In the genomic region with DNA sequence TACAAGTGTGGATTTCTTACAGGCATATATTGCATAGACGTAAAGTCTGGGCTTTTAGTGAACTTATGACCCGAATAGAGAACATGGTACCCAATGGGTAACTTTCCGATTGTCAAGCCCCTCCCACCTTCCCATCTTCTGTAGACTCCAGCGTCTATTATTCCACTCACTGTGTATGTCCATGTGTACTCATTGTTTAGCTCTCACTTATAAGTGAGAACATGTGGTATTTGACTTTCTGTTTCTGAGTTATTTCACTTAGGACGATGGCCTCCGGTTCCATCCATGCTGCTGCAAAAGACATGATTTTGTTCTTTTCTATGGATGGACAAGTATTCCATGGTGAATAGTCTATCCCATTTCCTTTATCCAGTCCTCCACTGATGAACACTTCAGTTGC, we compare ENCODE assay signal across 18 cellular contexts.
DNase-seq lines count a peak whose midpoint lies in the region; ATAC-seq and TF ChIP-seq lines count a peak whose summit lies in the region.
"Had no signal": no experiment of that assay in that cellular context is flagged by ENCODE, and none has a peak within 500 bp of the region (broad histone marks: within the 10 kb centered on the region; RNA-seq: fewer than 3 reads in every experiment).

No MANE protein-coding gene starts in this region.

- H3K27ac ChIP-seq in HEK293 (ENCODE audit: extremely low read depth, low read depth, low read length) (no peak overlapping the region), tibial artery (no peak overlapping the region)
- H3K27ac ChIP-seq: BLaER1, GM23248 had no signal

- CTCF ChIA-PET in activated CD4-positive, alpha-beta T cell treated with anti-CD3 and anti-CD28 coated beads for 36 hours (lab: Charles Lee): interaction anchor here (1.1 kb wide), 1 partner anchor 25 kb away, joined by 3 read pairs; no protein-coding TSS in a partner anchor
- CTCF ChIA-PET in activated naive CD4-positive, alpha-beta T cell treated with anti-CD3 and anti-CD28 coated beads for 36 hours (lab: Charles Lee): no interaction called here
- CTCF ChIA-PET in HEK293 (lab: Yijun Ruan, JAX): no interaction called here

- no peak for TF ChIP-seq CTCF in HEK293 (tag by site-specific recombination; IDR thresholded peaks at IDR 0.05)
- TF ChIP-seq CTCF in tibial artery (IDR thresholded peaks at IDR 0.05): no peak

- no peaks in the 10 kb centered on the region for H3K27me3 Mint-ChIP-seq in activated CD4-positive, alpha-beta T cell treated with anti-CD3 and anti-CD28 coated beads for 36 hours
- no peaks in the 10 kb centered on the region for H3K27me3 Mint-ChIP-seq in activated naive CD4-positive, alpha-beta T cell treated with anti-CD3 and anti-CD28 coated beads for 36 hours (ENCODE audit: low read depth)

- ATAC-seq in activated CD4-positive, alpha-beta T cell treated with anti-CD3 and anti-CD28 coated beads for 36 hours: peak; percentile 73
- peak; percentile 54 to 57 for ATAC-seq in activated naive CD4-positive, alpha-beta T cell treated with anti-CD3 and anti-CD28 coated beads, Interleukin-2, amount 50 U/mL, for 72 hours
- ATAC-seq: PC-3 had no signal

- H3K4me1 ChIP-seq in HEK293 (ENCODE audit: control insufficient read depth, insufficient read depth, low read length) (no peaks in the 10 kb centered on the region), tibial artery (peaks cover 0 to 10% (median 5%) of the 10 kb centered on the region in 4 donors)

- peak overlapping the region; percentile 96 for H3K27ac Mint-ChIP-seq in activated CD4-positive, alpha-beta T cell treated with anti-CD3 and anti-CD28 coated beads for 36 hours
- peak overlapping the region; percentile 57 for H3K27ac Mint-ChIP-seq in activated naive CD4-positive, alpha-beta T cell treated with anti-CD3 and anti-CD28 coated beads for 36 hours
- H3K27ac Mint-ChIP-seq in activated naive CD4-positive, alpha-beta T cell treated with anti-CD3 and anti-CD28 coated beads, Interleukin-2, amount 50 U/mL, for 72 hours: peak overlapping the region in 1 of 2 donors; percentile 81

- H3K9me3 Mint-ChIP-seq in activated CD4-positive, alpha-beta T cell treated with anti-CD3 and anti-CD28 coated beads for 36 hours (ENCODE audit: low read depth): peaks cover 6% of the 10 kb centered on the region
- H3K9me3 Mint-ChIP-seq in activated naive CD4-positive, alpha-beta T cell treated with anti-CD3 and anti-CD28 coated beads for 36 hours: no peaks in the 10 kb centered on the region
- H3K9me3 Mint-ChIP-seq in activated naive CD4-positive, alpha-beta T cell treated with anti-CD3 and anti-CD28 coated beads, Interleukin-2, amount 50 U/mL, for 72 hours: peaks cover 2 to 3% of the 10 kb centered on the region in 2 donors
- H3K9me3 Mint-ChIP-seq: CD8-positive, alpha-beta memory T cell had no signal

- intact Hi-C loops in activated CD4-positive, alpha-beta T cell treated with anti-CD3 and anti-CD28 coated beads for 36 hours (cut with DNase I, micrococcal nuclease): loop anchor here (1.0 to 10.0 kb wide), 16 partner anchors 28 to 821 kb away; a partner anchor contains a TSS
- intact Hi-C loops in activated naive CD4-positive, alpha-beta T cell treated with anti-CD3 and anti-CD28 coated beads for 36 hours (cut with micrococcal nuclease): loop anchor here (1.0 to 2.0 kb wide), 8 partner anchors 28 to 453 kb away; no protein-coding TSS in a partner anchor
- intact Hi-C loops in tibial artery (cut with DNase I; ENCODE audit: low total_unique reads): no loop called here

- peaks cover 54% of the 10 kb centered on the region for H3K4me1 Mint-ChIP-seq in activated CD4-positive, alpha-beta T cell treated with anti-CD3 and anti-CD28 coated beads for 36 hours
- peaks cover 23% of the 10 kb centered on the region for H3K4me1 Mint-ChIP-seq in activated naive CD4-positive, alpha-beta T cell treated with anti-CD3 and anti-CD28 coated beads for 36 hours (ENCODE audit: low read depth)
- H3K4me1 Mint-ChIP-seq: CD8-positive, alpha-beta memory T cell had no signal

- POLR2A ChIA-PET in activated CD4-positive, alpha-beta T cell treated with anti-CD3 and anti-CD28 coated beads for 36 hours (lab: Charles Lee): interaction anchor here (0.6 to 0.7 kb wide), 3 partner anchors 70 to 283 kb away, joined by 3 read pairs; no protein-coding TSS in a partner anchor
- POLR2A ChIA-PET in HEK293 (lab: Yijun Ruan, JAX): no interaction called here

- peak; percentile 33 for DNase-seq in activated CD4-positive, alpha-beta T cell treated with anti-CD3 and anti-CD28 coated beads for 36 hours
- DNase-seq in activated CD4-positive, alpha-beta T cell treated with anti-CD3 and anti-CD28 coated beads for 1 hour: no peak
- no peak for DNase-seq in activated naive CD4-positive, alpha-beta T cell treated with anti-CD3 and anti-CD28 coated beads for 36 hours
- DNase-seq in activated naive CD4-positive, alpha-beta T cell treated with anti-CD3 and anti-CD28 coated beads, Interleukin-2, amount 50 U/mL, for 16 hours: no peak
- DNase-seq in activated naive CD4-positive, alpha-beta T cell treated with anti-CD3 and anti-CD28 coated beads, Interleukin-2, amount 50 U/mL, for 72 hours (ENCODE audit: low spot score in 2 of 2): no peak
- DNase-seq in amniotic stem cell (lab: John Stamatoyannopoulos, UW) (no peak), tibial artery (no peak)
- DNase-seq: CD8-positive, alpha-beta memory T cell; GF-D8; GM23248; HCEC 1CT; NCI-H1105; NCI-H1694; NCI-H510A treated with DMSO at 0.1 percent for 48 hours; NCI-H82; PC-3 had no signal

- H3K27me3 ChIP-seq in tibial artery: no peaks in the 10 kb centered on the region
- H3K27me3 ChIP-seq: BLaER1 had no signal

- peak overlapping the region; percentile 24 for H3K4me3 Mint-ChIP-seq in activated CD4-positive, alpha-beta T cell treated with anti-CD3 and anti-CD28 coated beads for 36 hours
- no peak overlapping the region for H3K4me3 Mint-ChIP-seq in activated naive CD4-positive, alpha-beta T cell treated with anti-CD3 and anti-CD28 coated beads for 36 hours
- H3K4me3 Mint-ChIP-seq: CD8-positive, alpha-beta memory T cell had no signal

- H3K36me3 ChIP-seq in HEK293 (ENCODE audit: control insufficient read depth in 2 of 2, insufficient read depth in 1 of 2, low read length in 2 of 2) (no peaks in the 10 kb centered on the region), tibial artery (no peaks in the 10 kb centered on the region)
- H3K36me3 ChIP-seq: BLaER1 had no signal

- H3K9me3 ChIP-seq in HEK293 (ENCODE audit: control insufficient read depth, insufficient read depth, low read depth, low read length) (no peaks in the 10 kb centered on the region), tibial artery (no peaks in the 10 kb centered on the region)
- H3K9me3 ChIP-seq: BLaER1 had no signal

- H3K4me3 ChIP-seq in HEK293 (ENCODE audit: low read depth, low read length) (no peak overlapping the region), tibial artery (no peak overlapping the region)
- H3K4me3 ChIP-seq: BLaER1, GM23248 had no signal

- H3K36me3 Mint-ChIP-seq in activated CD4-positive, alpha-beta T cell treated with anti-CD3 and anti-CD28 coated beads for 36 hours (ENCODE audit: low read depth): peaks cover 14% of the 10 kb centered on the region
- no peaks in the 10 kb centered on the region for H3K36me3 Mint-ChIP-seq in activated naive CD4-positive, alpha-beta T cell treated with anti-CD3 and anti-CD28 coated beads for 36 hours (ENCODE audit: low read depth)
- H3K36me3 Mint-ChIP-seq in activated naive CD4-positive, alpha-beta T cell treated with anti-CD3 and anti-CD28 coated beads, Interleukin-2, amount 50 U/mL, for 72 hours: peaks cover 0 to 9% of the 10 kb centered on the region in 2 donors

TF ChIP-seq in HEK293, 187 proteins besides CTCF, POLR2A, EP300 and RAD21:
- TF ChIP-seq PRDM1 (tag by site-specific recombination; IDR thresholded peaks at IDR 0.05): 0 out of 2 replicates have a peak, but pooled peaks have one; percentile 23
- TF ChIP-seq MYNN (tag by site-specific recombination; IDR thresholded peaks at IDR 0.05; ENCODE audit: borderline replicate concordance): no peak
